Comparison of ENCODE assay signal across 21 cellular contexts in genomic region chr10:76133597-76134255, GRCh38.
DNase-seq lines count a peak whose midpoint lies in the region; ATAC-seq and TF ChIP-seq lines count a peak whose summit lies in the region.
"Had no signal": no experiment of that assay in that cellular context is flagged by ENCODE, and none has a peak within 500 bp of the region (broad histone marks: within the 10 kb centered on the region; RNA-seq: fewer than 3 reads in every experiment).

No MANE protein-coding gene starts in this region.

- H3K4me3 ChIP-seq in fibroblast of mammary gland (ENCODE audit: control insufficient read depth, low read depth, low read length), result no peak overlapping the region
- H3K4me3 ChIP-seq in prostate gland, result no peak overlapping the region
- no peak overlapping the region for H3K4me3 ChIP-seq in vagina
- H3K4me3 ChIP-seq: breast epithelium, esophagus muscularis mucosa, hepatocyte, thyroid gland had no signal

- no peak overlapping the region for H3K4me3 Mint-ChIP-seq in activated T-cell treated with anti-CD3 and anti-CD28 coated beads, Interleukin-2, amount 50 U/mL, for 4 hours
- H3K4me3 Mint-ChIP-seq: activated CD4-positive, alpha-beta memory T cell treated with anti-CD3 and anti-CD28 coated beads for 36 hours had no signal

- H3K36me3 Mint-ChIP-seq in activated T-cell treated with anti-CD3 and anti-CD28 coated beads, Interleukin-2, amount 50 U/mL, for 4 hours (ENCODE audit: insufficient read depth), result no peaks in the 10 kb centered on the region
- H3K36me3 Mint-ChIP-seq: activated CD4-positive, alpha-beta memory T cell treated with anti-CD3 and anti-CD28 coated beads for 36 hours had no signal

- H3K4me1 ChIP-seq in prostate gland (replicated peaks) (no peaks in the 10 kb centered on the region), vagina (no peaks in the 10 kb centered on the region)
- H3K4me1 ChIP-seq: breast epithelium, esophagus muscularis mucosa, parathyroid adenoma had no signal

- 80% methylated on average over 11 of the region's 11 CpGs for WGBS in prostate gland

- no peak for TF ChIP-seq POLR2A in prostate gland (IDR thresholded peaks at IDR 0.05)
- TF ChIP-seq POLR2A in vagina (IDR thresholded peaks at IDR 0.05), result no peak

- TF ChIP-seq CTCF in fibroblast of mammary gland (conservative IDR thresholded peaks at IDR 0.05; ENCODE audit: control insufficient read depth, insufficient read depth, low read depth, low read length), result no peak
- TF ChIP-seq CTCF in prostate gland (IDR thresholded peaks at IDR 0.05), result no peak
- TF ChIP-seq CTCF in vagina (IDR thresholded peaks at IDR 0.05), result no peak

- H3K4me1 Mint-ChIP-seq in activated T-cell treated with anti-CD3 and anti-CD28 coated beads, Interleukin-2, amount 50 U/mL, for 4 hours (ENCODE audit: low read depth), result no peaks in the 10 kb centered on the region

- H3K36me3 ChIP-seq in prostate gland (no peaks in the 10 kb centered on the region), vagina (no peaks in the 10 kb centered on the region)
- H3K36me3 ChIP-seq: breast epithelium, esophagus muscularis mucosa, thyroid gland had no signal

- intact Hi-C loops in prostate gland (cut with DNase I) (no loop called here), vagina (cut with DNase I) (no loop called here)

- POLR2A ChIA-PET in HEK293T (lab: Yijun Ruan, JAX), result no interaction called here

- DNase-seq in HEK293T (ENCODE audit: extremely low spot score) (no peak), NCI-H510A (lab: John Stamatoyannopoulos, UW) (peak; percentile 74), fibroblast of mammary gland (ENCODE audit: low read depth) (peak; percentile 53), prostate gland (ENCODE audit: low spot score) (no peak), vagina (ENCODE audit: extremely low spot score in 2 of 2) (no peak)
- DNase-seq in activated naive CD4-positive, alpha-beta T cell (lab: John Stamatoyannopoulos, UW), result no peak
- DNase-seq in activated T-cell treated with anti-CD3 and anti-CD28 coated beads, Interleukin-2, amount 50 U/mL, for 4 hours, result no peak
- DNase-seq: activated CD4-positive, alpha-beta memory T cell treated with anti-CD3 and anti-CD28 coated beads for 36 hours; activated T-cell treated with anti-CD3 and anti-CD28 coated beads, Interleukin-2, amount 50 U/mL, for 48 hours; C1 segment of cervical spinal cord; dermis blood vessel endothelial cell; DMS79 treated with DMSO at 0.1 percent for 48 hours; KBM-7; NCI-H1092; NCI-H526 treated with DMSO at 0.1 percent for 48 hours; small intestine; thyroid gland had no signal

- H3K27me3 Mint-ChIP-seq in activated T-cell treated with anti-CD3 and anti-CD28 coated beads, Interleukin-2, amount 50 U/mL, for 4 hours (ENCODE audit: low read depth), result no peaks in the 10 kb centered on the region
- H3K27me3 Mint-ChIP-seq: activated CD4-positive, alpha-beta memory T cell treated with anti-CD3 and anti-CD28 coated beads for 36 hours had no signal

- H3K27me3 ChIP-seq in prostate gland (replicated peaks; ENCODE audit: insufficient read depth), result no peaks in the 10 kb centered on the region
- H3K27me3 ChIP-seq in vagina, result no peaks in the 10 kb centered on the region
- H3K27me3 ChIP-seq: breast epithelium, esophagus muscularis mucosa, hepatocyte, thyroid gland had no signal

- H3K9me3 ChIP-seq in prostate gland (no peaks in the 10 kb centered on the region), vagina (no peaks in the 10 kb centered on the region)
- H3K9me3 ChIP-seq: breast epithelium, esophagus muscularis mucosa, thyroid gland had no signal

- no peaks in the 10 kb centered on the region for H3K9me3 Mint-ChIP-seq in activated T-cell treated with anti-CD3 and anti-CD28 coated beads, Interleukin-2, amount 50 U/mL, for 4 hours
- H3K9me3 Mint-ChIP-seq: activated CD4-positive, alpha-beta memory T cell treated with anti-CD3 and anti-CD28 coated beads for 36 hours had no signal

- H3K27ac ChIP-seq in prostate gland (no peak overlapping the region), vagina (no peak overlapping the region)
- H3K27ac ChIP-seq: breast epithelium, esophagus muscularis mucosa, hepatocyte, parathyroid adenoma, thyroid gland had no signal

- no peak for ATAC-seq in activated T-cell treated with anti-CD3 and anti-CD28 coated beads, Interleukin-2, amount 50 U/mL, for 4 hours

- CTCF ChIA-PET in HEK293T (lab: Yijun Ruan, JAX), result interaction anchor here (1.0 to 1.4 kb wide), 2 partner anchors 10 to 17 kb away, joined by 3 read pairs; no protein-coding TSS in a partner anchor

TF ChIP-seq in HEK293T, 16 proteins besides CTCF, POLR2A, EP300 and RAD21:
- TF ChIP-seq SUZ12 (IDR thresholded peaks at IDR 0.05) (no peak), PKNOX1 (IDR thresholded peaks at IDR 0.05) (peak; percentile 49)

Comparison
In these comparisons a context has a peak if more than half of its experiments do, and no peak if none do; other contexts are left out.
1. DNase-seq: peak in NCI-H510A (single experiment) and fibroblast of mammary gland (single experiment); none in HEK293T (single experiment), prostate gland (single experiment), activated naive CD4-positive, alpha-beta T cell (0 of 4), activated T-cell treated with anti-CD3 and anti-CD28 coated beads, Interleukin-2, amount 50 U/mL, for 4 hours (single experiment) and vagina (0 of 2).